24 cellular contexts compared by ENCODE assay signal in genomic region chr13:29721766-29722165, GRCh38.
"Had no signal": no experiment of that assay in that cellular context is flagged by ENCODE, and none has a peak within 500 bp of the region (broad histone marks: within the 10 kb centered on the region; RNA-seq: fewer than 3 reads in every experiment).

No MANE protein-coding gene starts in this region.

- H3K9me3 Mint-ChIP-seq: activated naive CD4-positive, alpha-beta T cell treated with anti-CD3 and anti-CD28 coated beads, Interleukin-2, amount 10 ng/mL, durations not matched to agents 7 days and 5 days had no signal

- H3K36me3 ChIP-seq: ascending aorta, sigmoid colon, thyroid gland had no signal

- H3K27me3 Mint-ChIP-seq: activated naive CD4-positive, alpha-beta T cell treated with anti-CD3 and anti-CD28 coated beads, Interleukin-2, amount 10 ng/mL, durations not matched to agents 7 days and 5 days had no signal

- H3K9me3 ChIP-seq: ascending aorta, sigmoid colon, thyroid gland had no signal

- H3K36me3 Mint-ChIP-seq: activated naive CD4-positive, alpha-beta T cell treated with anti-CD3 and anti-CD28 coated beads, Interleukin-2, amount 10 ng/mL, durations not matched to agents 7 days and 5 days; immature natural killer cell; mesothelial cell of epicardium had no signal

- DNase-seq: activated CD4-positive, alpha-beta T cell treated with anti-CD3 and anti-CD28 coated beads, Interleukin-2, amount 50 U/mL, for 1 hour; activated CD4-positive, CD25-positive, alpha-beta regulatory T cell treated with anti-CD3 and anti-CD28 coated beads, Interleukin-2, amount 50 U/mL, for 72 hours; activated CD8-positive, alpha-beta memory T cell treated with anti-CD3 and anti-CD28 coated beads for 24 hours; activated CD8-positive, alpha-beta memory T cell treated with anti-CD3 and anti-CD28 coated beads, Interleukin-2, amount 50 U/mL, for 48 hours; activated effector memory CD4-positive, alpha-beta T cell treated with Interleukin-2 at 50 U/mL for 16 hours; activated naive CD4-positive, alpha-beta T cell treated with anti-CD3 and anti-CD28 coated beads, Interleukin-2, amount 10 ng/mL, durations not matched to agents 7 days and 5 days; activated naive CD8-positive, alpha-beta T cell treated with anti-CD3 and anti-CD28 coated beads, Interleukin-2, amount 50 U/mL, for 24 hours; activated T-cell treated with anti-CD3 and anti-CD28 coated beads, Interleukin-2, amount 50 U/mL, for 48 hours; cortex of kidney; immature natural killer cell; left colon; occipital lobe; sigmoid colon; stimulated activated CD4-positive, alpha-beta T cell treated with anti-CD3 and anti-CD28 coated beads, Interleukin-4, amount 100 ng/mL, for 4 hours; stimulated activated naive CD4-positive, alpha-beta T cell; SW 1271; T-helper 2 cell; thyroid gland had no signal

- H3K27ac ChIP-seq: ascending aorta, sigmoid colon, thyroid gland, VCaP had no signal

- H3K27ac Mint-ChIP-seq: activated naive CD4-positive, alpha-beta T cell treated with anti-CD3 and anti-CD28 coated beads, Interleukin-2, amount 10 ng/mL, durations not matched to agents 7 days and 5 days; activated naive CD8-positive, alpha-beta T cell treated with anti-CD3 and anti-CD28 coated beads, Interleukin-2, amount 50 U/mL, for 24 hours; immature natural killer cell; mesothelial cell of epicardium; natural killer cell treated with Interleukin-12 subunit alpha and Interleukin-12 subunit beta and Interleukin-15 and Interleukin-18, amount 100 ng/mL, for 72 hours had no signal

- H3K4me1 ChIP-seq: ascending aorta, sigmoid colon, thyroid gland had no signal

- H3K4me3 ChIP-seq: ascending aorta, sigmoid colon, thyroid gland had no signal

- H3K4me1 Mint-ChIP-seq: activated naive CD4-positive, alpha-beta T cell treated with anti-CD3 and anti-CD28 coated beads, Interleukin-2, amount 10 ng/mL, durations not matched to agents 7 days and 5 days; activated naive CD8-positive, alpha-beta T cell treated with anti-CD3 and anti-CD28 coated beads, Interleukin-2, amount 50 U/mL, for 24 hours; central memory CD8-positive, alpha-beta T cell; immature natural killer cell; mesothelial cell of epicardium had no signal

- ATAC-seq: activated naive CD8-positive, alpha-beta T cell treated with anti-CD3 and anti-CD28 coated beads, Interleukin-2, amount 50 U/mL, for 24 hours; esophagus mucosa; left colon had no signal

- H3K4me3 Mint-ChIP-seq: activated naive CD4-positive, alpha-beta T cell treated with anti-CD3 and anti-CD28 coated beads, Interleukin-2, amount 10 ng/mL, durations not matched to agents 7 days and 5 days; activated naive CD8-positive, alpha-beta T cell treated with anti-CD3 and anti-CD28 coated beads, Interleukin-2, amount 50 U/mL, for 24 hours; central memory CD8-positive, alpha-beta T cell; immature natural killer cell; mesothelial cell of epicardium; natural killer cell treated with Interleukin-12 subunit alpha and Interleukin-12 subunit beta and Interleukin-15 and Interleukin-18, amount 100 ng/mL, for 72 hours had no signal

- H3K27me3 ChIP-seq: ascending aorta, sigmoid colon, thyroid gland had no signal
